Comparison of ENCODE assay signal across 13 cellular contexts in the genomic region with DNA sequence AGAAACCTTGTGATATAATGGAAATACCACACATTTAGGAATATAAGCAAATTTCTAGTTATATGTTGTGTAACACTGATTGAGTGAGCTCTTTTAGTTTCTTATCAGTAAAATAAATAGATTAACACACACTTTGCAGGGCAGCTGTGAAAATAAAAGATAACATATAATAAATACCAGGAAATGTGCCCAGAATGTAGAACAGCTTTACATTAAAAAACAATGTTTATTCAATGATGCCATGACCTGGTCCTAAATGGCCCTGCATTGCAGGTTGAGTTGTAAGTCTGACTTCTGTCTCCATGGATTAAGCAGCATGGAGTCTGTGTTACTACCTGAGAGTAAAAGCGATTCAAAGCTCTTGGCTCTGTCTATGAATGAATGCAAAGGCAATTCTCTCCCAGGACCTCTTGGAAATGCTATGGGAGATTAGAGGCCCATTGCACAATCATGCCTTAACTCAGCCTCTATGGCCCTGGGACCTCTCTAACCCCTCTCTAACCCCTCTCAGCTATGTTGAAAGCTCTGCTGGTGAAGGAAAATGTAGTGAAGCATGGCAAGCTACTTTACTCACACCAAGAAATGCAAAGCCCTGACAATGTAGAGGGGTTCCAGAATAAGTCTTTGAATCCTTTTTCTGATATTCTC.
DNase-seq lines count a peak whose midpoint lies in the region; ATAC-seq and TF ChIP-seq lines count a peak whose summit lies in the region.
"Had no signal": no experiment of that assay in that cellular context is flagged by ENCODE, and none has a peak within 500 bp of the region (broad histone marks: within the 10 kb centered on the region; RNA-seq: fewer than 3 reads in every experiment).

No MANE protein-coding gene starts in this region.

- DNase-seq in LNCaP clone FGC (ENCODE audit: low read depth) (peak; percentile 50), brain microvascular endothelial cell (peak; percentile 66), kidney epithelial cell (ENCODE audit: low read depth) (peak; percentile 12), renal cortical epithelial cell (ENCODE audit: low read depth) (peak; percentile 87), HuH-7 (ENCODE audit: low spot score) (no peak)
- DNase-seq: activated CD4-positive, alpha-beta T cell treated with anti-CD3 and anti-CD28 coated beads, Interleukin-2, amount 50 U/mL, for 4 hours; activated naive CD4-positive, alpha-beta T cell treated with anti-CD3 and anti-CD28 coated beads, Interleukin-2, amount 50 U/mL, for 16 hours; psoas muscle had no signal

- H3K27me3 ChIP-seq in brain microvascular endothelial cell (replicated peaks) = no peaks in the 10 kb centered on the region
- H3K27me3 ChIP-seq in kidney epithelial cell (ENCODE audit: control insufficient read depth, insufficient read depth, low read length) = no peaks in the 10 kb centered on the region
- H3K27me3 ChIP-seq: thyroid gland had no signal

- peak overlapping the region; percentile 73 for H3K27ac ChIP-seq in brain microvascular endothelial cell
- H3K27ac ChIP-seq: HL-60, psoas muscle, thyroid gland had no signal

- H3K36me3 ChIP-seq in brain microvascular endothelial cell (replicated peaks) (no peaks in the 10 kb centered on the region), kidney epithelial cell (ENCODE audit: control insufficient read depth, insufficient read depth, low read length) (no peaks in the 10 kb centered on the region)
- H3K36me3 ChIP-seq: thyroid gland had no signal

- no peak for ATAC-seq in HG03354 (IDR thresholded peaks at IDR 0.05; ENCODE audit: poor library complexity, severe bottlenecking, unreplicated experiment)
- no peak for ATAC-seq in GM19351 (IDR thresholded peaks at IDR 0.05; ENCODE audit: unreplicated experiment)
- no peak for ATAC-seq in GM21786 (IDR thresholded peaks at IDR 0.05; ENCODE audit: unreplicated experiment)

- TF ChIP-seq CTCF in LNCaP clone FGC (IDR thresholded peaks at IDR 0.05; ENCODE audit: control insufficient read depth, extremely low read depth, insufficient read depth) = no peak
- TF ChIP-seq CTCF in brain microvascular endothelial cell (IDR thresholded peaks at IDR 0.05; ENCODE audit: low read depth, low read length, missing control alignments) = no peak
- TF ChIP-seq CTCF in kidney epithelial cell (IDR thresholded peaks at IDR 0.05; ENCODE audit: insufficient read depth, low read length, poor library complexity, severe bottlenecking) = no peak

- in situ Hi-C loops in brain microvascular endothelial cell (cut with HindIII; ENCODE audit: low pct_ligation_motif_present, low sequenced_read_pairs) = loop anchor here (25.0 kb wide), 2 partner anchors 291 to 684 kb away; partner anchors contain the start of genes ACTBL2 and PLK2

- H3K4me3 ChIP-seq in LNCaP clone FGC (ENCODE audit: low read depth, low read length) (no peak overlapping the region), brain microvascular endothelial cell (ENCODE audit: low read depth, low read length) (no peak overlapping the region), kidney epithelial cell (ENCODE audit: low read depth, low read length) (no peak overlapping the region)
- H3K4me3 ChIP-seq: psoas muscle, thyroid gland had no signal
